Comparison of ENCODE assay signal across 13 cellular contexts in genomic region chr10:128147064-128147463, GRCh38. TPM values are rescaled to one million over a fixed set of nuclear protein-coding genes. Genes with fewer than 3 reads are reported as not detected.
DNase-seq lines count a peak whose midpoint lies in the region; ATAC-seq and TF ChIP-seq lines count a peak whose summit lies in the region.
"Had no signal": no experiment of that assay in that cellular context is flagged by ENCODE, and none has a peak within 500 bp of the region (broad histone marks: within the 10 kb centered on the region; RNA-seq: fewer than 3 reads in every experiment).

No MANE protein-coding gene starts in this region.

- H3K4me3 Mint-ChIP-seq in activated T-cell treated with anti-CD3 and anti-CD28 coated beads, Interleukin-2, amount 50 U/mL, for 24 hours: peak overlapping the region; percentile 7
- H3K4me3 Mint-ChIP-seq: activated naive CD8-positive, alpha-beta T cell treated with anti-CD3 and anti-CD28 coated beads, Interleukin-2, amount 10 ng/mL, durations not matched to agents 7 days and 5 days; effector memory CD8-positive, alpha-beta T cell had no signal

- no peaks in the 10 kb centered on the region for H4K20me1 ChIP-seq in osteoblast (ENCODE audit: insufficient read depth, low read length)

- H3K27ac Mint-ChIP-seq in activated T-cell treated with anti-CD3 and anti-CD28 coated beads, Interleukin-2, amount 50 U/mL, for 24 hours: peak overlapping the region; percentile 55
- H3K27ac Mint-ChIP-seq: activated naive CD8-positive, alpha-beta T cell treated with anti-CD3 and anti-CD28 coated beads, Interleukin-2, amount 10 ng/mL, durations not matched to agents 7 days and 5 days had no signal

- H3K4me3 ChIP-seq in osteoblast (ENCODE audit: insufficient read depth, low read length) (no peak overlapping the region), right atrium auricular region (no peak overlapping the region), tibial nerve (no peak overlapping the region)
- H3K4me3 ChIP-seq: spleen had no signal

- H2AFZ ChIP-seq in osteoblast (ENCODE audit: low read length): no peak overlapping the region

- H3K36me3 ChIP-seq in osteoblast (ENCODE audit: insufficient read depth, low read length): no peaks in the 10 kb centered on the region
- H3K36me3 ChIP-seq in right atrium auricular region: no peaks in the 10 kb centered on the region
- no peaks in the 10 kb centered on the region for H3K36me3 ChIP-seq in tibial nerve
- H3K36me3 ChIP-seq: spleen had no signal

- no peak overlapping the region for H3K27ac ChIP-seq in osteoblast (ENCODE audit: low read depth, low read length)
- no peak overlapping the region for H3K27ac ChIP-seq in right atrium auricular region
- H3K27ac ChIP-seq in tibial nerve: no peak overlapping the region
- H3K27ac ChIP-seq: spleen had no signal

- peaks cover 30% of the 10 kb centered on the region for H3K4me1 Mint-ChIP-seq in activated T-cell treated with anti-CD3 and anti-CD28 coated beads, Interleukin-2, amount 50 U/mL, for 24 hours (ENCODE audit: low read depth)

- no peaks in the 10 kb centered on the region for H3K36me3 Mint-ChIP-seq in activated T-cell treated with anti-CD3 and anti-CD28 coated beads, Interleukin-2, amount 50 U/mL, for 24 hours (ENCODE audit: low read depth)

- no peaks in the 10 kb centered on the region for H3K27me3 ChIP-seq in osteoblast (ENCODE audit: insufficient read depth, low read length)
- H3K27me3 ChIP-seq in right atrium auricular region: no peaks in the 10 kb centered on the region
- H3K27me3 ChIP-seq in tibial nerve: no peaks in the 10 kb centered on the region

- no peaks in the 10 kb centered on the region for H3K9me3 ChIP-seq in osteoblast (ENCODE audit: low read depth, low read length)
- H3K9me3 ChIP-seq in right atrium auricular region: no peaks in the 10 kb centered on the region
- H3K9me3 ChIP-seq in tibial nerve: no peaks in the 10 kb centered on the region
- H3K9me3 ChIP-seq: spleen had no signal

- peaks cover 19% of the 10 kb centered on the region for H3K9me3 Mint-ChIP-seq in activated T-cell treated with anti-CD3 and anti-CD28 coated beads, Interleukin-2, amount 50 U/mL, for 24 hours
- H3K9me3 Mint-ChIP-seq: effector memory CD8-positive, alpha-beta T cell had no signal

- TF ChIP-seq CTCF in osteoblast (IDR thresholded peaks at IDR 0.05; ENCODE audit: extremely low read depth, low read depth, low read length) (no peak), right atrium auricular region (IDR thresholded peaks at IDR 0.05) (no peak), tibial nerve (IDR thresholded peaks at IDR 0.05) (no peak)

- H3K4me1 ChIP-seq in osteoblast (ENCODE audit: insufficient read depth, low read length) (peaks cover 10% of the 10 kb centered on the region), right atrium auricular region (peaks cover 0 to 6% of the 10 kb centered on the region in 2 donors), tibial nerve (peaks cover 0 to 7% (median 1%) of the 10 kb centered on the region in 4 donors)

- 75 to 81% methylated on average over 4 of the region's 4 CpGs for WGBS in tibial nerve, 2 donors

- no peak for TF ChIP-seq EP300 in tibial nerve (IDR thresholded peaks at IDR 0.05)

- no peak for TF ChIP-seq POLR2A in tibial nerve (IDR thresholded peaks at IDR 0.05)

- no peak for DNase-seq in activated T-cell treated with anti-CD3 and anti-CD28 coated beads, Interleukin-2, amount 50 U/mL, for 24 hours
- no peak for DNase-seq in activated T-cell treated with anti-CD3 and anti-CD28 coated beads, Interleukin-2, amount 50 U/mL, for 1 hour
- DNase-seq in osteoblast (ENCODE audit: insufficient read length, low spot score, missing footprints) (no peak), right atrium auricular region (ENCODE audit: low spot score) (no peak), tibial nerve (ENCODE audit: low spot score in 2 of 2) (no peak), cerebellum (ENCODE audit: low spot score) (no peak)
- DNase-seq: activated naive CD8-positive, alpha-beta T cell treated with anti-CD3 and anti-CD28 coated beads, Interleukin-2, amount 10 ng/mL, durations not matched to agents 7 days and 5 days; effector memory CD8-positive, alpha-beta T cell; NCI-H748 treated with DMSO at 0.1 percent for 48 hours; spleen; T1000 had no signal

- ATAC-seq in GM21723 (IDR thresholded peaks at IDR 0.05; ENCODE audit: unreplicated experiment) (peak; percentile 54), HG03520 (IDR thresholded peaks at IDR 0.05; ENCODE audit: unreplicated experiment) (peak; percentile 46)
- ATAC-seq: effector memory CD8-positive, alpha-beta T cell had no signal

- no peaks in the 10 kb centered on the region for H3K27me3 Mint-ChIP-seq in activated T-cell treated with anti-CD3 and anti-CD28 coated beads, Interleukin-2, amount 50 U/mL, for 24 hours
- H3K27me3 Mint-ChIP-seq: effector memory CD8-positive, alpha-beta T cell had no signal

- no peaks in the 10 kb centered on the region for H3K79me2 ChIP-seq in osteoblast (ENCODE audit: insufficient read depth, low read length)

- peak overlapping the region; percentile 65 for H3K4me2 ChIP-seq in osteoblast (ENCODE audit: insufficient read depth, low read length)

RNA-seq across cellular contexts. Expression of gene MKI67, which starts 20.8 kb away (rescaled TPM):
- total RNA-seq in osteoblast (2.5 and 3.5 TPM in 2 replicates), right atrium auricular region (1 to 10 TPM in 1 of 2 donors, under 1 TPM in 1; 0.35 to 4.0 TPM), tibial nerve (1 to 10 TPM in 3 of 4 donors, under 1 TPM in 1; under 0.01 to 6.9 (median 3.4) TPM), cerebellum (13.6 TPM)
